8 cellular contexts compared by ENCODE assay signal in the genomic region with DNA sequence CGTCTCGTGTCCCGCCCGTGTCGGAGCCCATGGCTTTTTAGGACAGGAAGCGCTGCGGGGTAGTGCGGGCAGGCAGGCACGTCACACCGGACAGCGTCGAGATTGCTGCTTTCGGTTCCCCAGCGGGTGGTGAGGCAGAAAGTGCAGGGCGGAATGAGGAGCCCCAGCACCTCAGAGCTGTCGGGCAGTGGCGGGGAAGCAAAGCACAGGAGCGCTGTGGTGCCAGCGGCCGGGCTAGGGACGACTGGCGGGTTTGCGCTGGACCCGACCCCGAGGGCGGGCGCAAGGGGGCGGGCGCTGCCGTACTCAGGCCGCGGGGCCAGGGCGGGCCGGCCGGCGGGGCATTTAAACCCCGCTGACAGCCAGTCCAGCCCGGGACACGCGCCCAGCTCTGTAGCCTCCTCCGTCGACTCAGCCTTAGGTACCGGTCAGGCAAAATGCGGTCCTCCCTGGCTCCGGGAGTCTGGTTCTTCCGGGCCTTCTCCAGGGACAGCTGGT. TPM values are rescaled to one million over a fixed set of nuclear protein-coding genes. Genes with fewer than 3 reads are reported as not detected.
A peak's percentile ranks its signal among the peaks of the same experiment; 100 is the strongest.
DNase-seq lines count a peak whose midpoint lies in the region; ATAC-seq, FAIRE-seq and TF ChIP-seq lines count a peak whose summit lies in the region.

Gene SLC37A2 (plus strand): TSS at position 375 of the 498 bp plus-strand sequence. CDS start 63 bp downstream, at position 438.

- peak; percentile 27 for TF ChIP-seq CTCF in AG04449 (IDR thresholded peaks at IDR 0.05; ENCODE audit: insufficient read depth, low read length, missing control alignments)
- peak; percentile 44 for TF ChIP-seq CTCF in osteocyte (IDR thresholded peaks at IDR 0.05)

- POLR2A ChIA-PET in AG04449 (lab: Yijun Ruan, JAX): interaction anchor here (0.7 kb wide), 1 partner anchor 310 kb away, joined by 4 read pairs; no protein-coding TSS in a partner anchor

- DNase-seq in AG04449 (ENCODE audit: low read depth, low spot score) (no peak), NOMO-1 (lab: John Stamatoyannopoulos, UW; ENCODE audit: unreplicated experiment in 2 of 2) (peak; percentile 85), Right ventricle myocardium superior (peak; percentile 83), osteocyte (ENCODE audit: extremely low spot score, unreplicated experiment) (peak; percentile 87), urothelium cell line (ENCODE audit: low spot score) (peak; percentile 66)
- peak; percentile 61 for DNase-seq in activated naive CD4-positive, alpha-beta T cell treated with anti-CD3 and anti-CD28 coated beads for 36 hours

- FAIRE-seq in urothelium cell line (lab: Jason Lieb, UNC): no peak

- peaks cover 40% of the 10 kb centered on the region for H3K27me3 Mint-ChIP-seq in activated naive CD4-positive, alpha-beta T cell treated with anti-CD3 and anti-CD28 coated beads for 36 hours (ENCODE audit: low read depth)
- peaks cover 9% of the 10 kb centered on the region for H3K27me3 Mint-ChIP-seq in osteocyte (ENCODE audit: unreplicated experiment)

- H3K4me3 ChIP-seq in AG04449 (ENCODE audit: low read depth, low read length): peak within 1 kb of the TSS; percentile 72

- ATAC-seq in GM18519 (IDR thresholded peaks at IDR 0.05; ENCODE audit: low FRiP score, unreplicated experiment) (peak; percentile 92), HG02938 (IDR thresholded peaks at IDR 0.05; ENCODE audit: unreplicated experiment) (peak; percentile 88), Right ventricle myocardium superior (ENCODE audit: poor library complexity) (peak; percentile 98)

- no peaks in the 10 kb centered on the region for H3K9me3 Mint-ChIP-seq in activated naive CD4-positive, alpha-beta T cell treated with anti-CD3 and anti-CD28 coated beads for 36 hours
- no peaks in the 10 kb centered on the region for H3K9me3 Mint-ChIP-seq in osteocyte (ENCODE audit: unreplicated experiment)

- H3K36me3 Mint-ChIP-seq in activated naive CD4-positive, alpha-beta T cell treated with anti-CD3 and anti-CD28 coated beads for 36 hours (ENCODE audit: low read depth): no peaks in the 10 kb centered on the region
- H3K36me3 Mint-ChIP-seq in osteocyte (ENCODE audit: unreplicated experiment): no peaks in the 10 kb centered on the region

- peak within 1 kb of the TSS; percentile 61 for H3K4me3 Mint-ChIP-seq in activated naive CD4-positive, alpha-beta T cell treated with anti-CD3 and anti-CD28 coated beads for 36 hours
- peak within 1 kb of the TSS; percentile 81 for H3K4me3 Mint-ChIP-seq in osteocyte (ENCODE audit: unreplicated experiment)

- H3K27ac Mint-ChIP-seq in activated naive CD4-positive, alpha-beta T cell treated with anti-CD3 and anti-CD28 coated beads for 36 hours: no peak within 1 kb of the TSS
- H3K27ac Mint-ChIP-seq in osteocyte (ENCODE audit: unreplicated experiment): peak within 1 kb of the TSS; percentile 72

- intact Hi-C loops in activated naive CD4-positive, alpha-beta T cell treated with anti-CD3 and anti-CD28 coated beads for 36 hours (cut with micrococcal nuclease): loop anchor here (5.0 kb wide), 1 partner anchor 49 kb away; the partner anchor contains the start of gene TMEM218
- intact Hi-C loops in Right ventricle myocardium superior (cut with DNase I): no loop called here

- H3K4me1 Mint-ChIP-seq in activated naive CD4-positive, alpha-beta T cell treated with anti-CD3 and anti-CD28 coated beads for 36 hours (ENCODE audit: low read depth): peaks cover 6% of the 10 kb centered on the region
- peaks cover 5% of the 10 kb centered on the region for H3K4me1 Mint-ChIP-seq in osteocyte (ENCODE audit: unreplicated experiment)

- CTCF ChIA-PET in AG04449 (lab: Yijun Ruan, JAX): interaction anchor here (0.8 to 1.5 kb wide), 3 partner anchors 28 to 283 kb away, joined by 4 read pairs; no protein-coding TSS in a partner anchor
- CTCF ChIA-PET in activated naive CD4-positive, alpha-beta T cell treated with anti-CD3 and anti-CD28 coated beads for 36 hours (lab: Charles Lee): no interaction called here

RNA-seq across cellular contexts. Expression of gene SLC37A2, which starts in this region (rescaled TPM):
- under 1 TPM; 0.57 to 0.67 TPM for total RNA-seq in activated naive CD4-positive, alpha-beta T cell treated with anti-CD3 and anti-CD28 coated beads for 36 hours
- total RNA-seq in Right ventricle myocardium superior (3.8 TPM), osteocyte (0.37 and 0.64 TPM in 2 replicates)

Comparison
In these comparisons a context has a peak if more than half of its experiments do, and no peak if none do; other contexts are left out.
1. Peak in DNase-seq in activated naive CD4-positive, alpha-beta T cell treated with anti-CD3 and anti-CD28 coated beads for 36 hours; RNA of the gene not detected or under 1 TPM.
2. Peak in DNase-seq in osteocyte; RNA of the gene not detected or under 1 TPM.